In genomic region chr2:73870084-73870483, GRCh38 we compare ENCODE assay signal across 12 cellular contexts. TPM values are rescaled to one million over a fixed set of nuclear protein-coding genes. Genes with fewer than 3 reads are reported as not detected.
A peak's percentile ranks its signal among the peaks of the same experiment; 100 is the strongest.
DNase-seq lines count a peak whose midpoint lies in the region; ATAC-seq, FAIRE-seq and TF ChIP-seq lines count a peak whose summit lies in the region.
"Had no signal": no experiment of that assay in that cellular context is flagged by ENCODE, and none has a peak within 500 bp of the region (broad histone marks: within the 10 kb centered on the region; RNA-seq: fewer than 3 reads in every experiment).

No MANE protein-coding gene starts in this region.

- peaks cover 0 to 6% (median 0%) of the 10 kb centered on the region in 3 donors for H3K36me3 ChIP-seq in pancreas

- TF ChIP-seq CTCF in fibroblast of villous mesenchyme (IDR thresholded peaks at IDR 0.05; ENCODE audit: insufficient read depth, low read depth, low read length): no peak
- no peak for TF ChIP-seq CTCF in pancreas (IDR thresholded peaks at IDR 0.05)

- no peaks in the 10 kb centered on the region for H3K4me1 ChIP-seq in pancreas

- intact Hi-C loops in pancreas (cut with DNase I): no loop called here

- H3K27me3 ChIP-seq in pancreas: no peaks in the 10 kb centered on the region

- DNase-seq in AG20443 (ENCODE audit: low spot score) (peak; percentile 83), amniotic stem cell (lab: John Stamatoyannopoulos, UW) (peak; percentile 48), fibroblast of villous mesenchyme (ENCODE audit: low read depth) (peak; percentile 82), pancreas (no peak), HuH-7.5 (ENCODE audit: low spot score) (no peak), T1000 (lab: John Stamatoyannopoulos, UW) (no peak)
- DNase-seq: CD4-positive, alpha-beta T cell; small intestine; stimulated activated naive B cell treated with anti-CD40 and anti-IgM and Interleukin-4, amounts not matched to agents 10 μg/mL and 1 μg/mL and 100 μg/mL, for 72 hours had no signal

- peak; percentile 56 for FAIRE-seq in pancreas (lab: Jason Lieb, UNC)
- FAIRE-seq: keratinocyte, small intestine had no signal

- ATAC-seq in pancreas (peak in 2 of 4 donors; percentile 38 to 40), GM19463 (IDR thresholded peaks at IDR 0.05; ENCODE audit: unreplicated experiment) (no peak), HG03520 (IDR thresholded peaks at IDR 0.05; ENCODE audit: unreplicated experiment) (no peak)
- ATAC-seq: stimulated activated naive B cell treated with anti-CD40 and anti-IgM and Interleukin-4, amounts not matched to agents 10 μg/mL and 1 μg/mL and 100 μg/mL, for 72 hours had no signal

- H3K9me3 ChIP-seq in pancreas: no peaks in the 10 kb centered on the region

- H3K4me3 ChIP-seq in fibroblast of villous mesenchyme (ENCODE audit: low read depth, low read length) (no peak overlapping the region), pancreas (no peak overlapping the region)

- WGBS in pancreas, 2 donors: 66% methylated on average over 4 of the region's 4 CpGs

- H3K27ac ChIP-seq in pancreas: no peak overlapping the region

RNA-seq across cellular contexts. Expression of gene ACTG2, which starts 22.7 kb away (rescaled TPM):
- total RNA-seq in fibroblast of villous mesenchyme: 59.6 and 113 TPM in 2 replicates
- total RNA-seq in pancreas: 1 to 10 TPM in 3 of 6 donors, under 1 TPM in 3; 0.28 to 2.2 (median 0.91) TPM
- polyA plus RNA-seq in pancreas: 10 to 100 TPM in 1 of 2 donors, 1 to 10 TPM in 1; 9.9 to 76.3 TPM
- total RNA-seq: CD4-positive, alpha-beta T cell had no signal
- polyA plus RNA-seq: keratinocyte had no signal

RNA-seq across cellular contexts. Expression of gene STAMBP, which starts 41.3 kb away (rescaled TPM):
- total RNA-seq in fibroblast of villous mesenchyme: 22.9 and 28.5 TPM in 2 replicates
- 10 to 100 TPM; 11.7 to 24.4 (median 13.2) TPM for total RNA-seq in pancreas
- polyA plus RNA-seq in pancreas: 10 to 100 TPM in 1 of 2 donors, 1 to 10 TPM in 1; 9.8 to 16.7 TPM

RNA-seq across cellular contexts. Expression of gene DGUOK, which starts 56.6 kb away (rescaled TPM):
- total RNA-seq in fibroblast of villous mesenchyme (73.8 and 81.2 TPM in 2 replicates), pancreas (10 to 100 TPM; 13.1 to 19.3 (median 15.2) TPM)
- polyA plus RNA-seq in pancreas: 10 to 100 TPM; 30.6 to 47.0 TPM

Comparison
In these comparisons a context has a peak if more than half of its experiments do, and no peak if none do; other contexts are left out.
1. DNase-seq: peak in AG20443 (single experiment), amniotic stem cell (single experiment) and fibroblast of villous mesenchyme (single experiment); none in pancreas (0 of 6), HuH-7.5 (single experiment) and T1000 (single experiment).
2. RNA of gene ACTG2, which starts 22.7 kb away (total RNA-seq): 59.6 to 113 TPM in fibroblast of villous mesenchyme; 0.28 to 2.2 TPM in pancreas; every median in the first group is over 10 times any median in the second.